8 cellular contexts compared by ENCODE assay signal in genomic region chr9:137240841-137241489, GRCh38. TPM values are rescaled to one million over a fixed set of nuclear protein-coding genes. Genes with fewer than 3 reads are reported as not detected.
DNase-seq lines count a peak whose midpoint lies in the region; ATAC-seq, FAIRE-seq and TF ChIP-seq lines count a peak whose summit lies in the region.

TUBB4B (plus strand) TSS chr9:137241287; CDS start chr9:137241361, 74 bp downstream.

- peaks cover 25% of the 10 kb centered on the region for H3K36me3 Mint-ChIP-seq in activated naive CD8-positive, alpha-beta T cell treated with anti-CD3 and anti-CD28 coated beads, Interleukin-2, amount 50 U/mL, for 24 hours (ENCODE audit: low read depth)

- H3K9me3 Mint-ChIP-seq in activated naive CD8-positive, alpha-beta T cell treated with anti-CD3 and anti-CD28 coated beads, Interleukin-2, amount 50 U/mL, for 24 hours, result no peaks in the 10 kb centered on the region

- ATAC-seq in HG02763 (IDR thresholded peaks at IDR 0.05; ENCODE audit: unreplicated experiment) (peak; percentile 71), Right ventricle myocardium superior (ENCODE audit: poor library complexity) (peak; percentile 87), pancreas (peak; percentile 72 to 85 (median 78))
- peak; percentile 84 for ATAC-seq in activated naive CD8-positive, alpha-beta T cell treated with anti-CD3 and anti-CD28 coated beads, Interleukin-2, amount 50 U/mL, for 24 hours

- peak within 1 kb of the TSS; percentile 97 for H3K27ac Mint-ChIP-seq in activated naive CD8-positive, alpha-beta T cell treated with anti-CD3 and anti-CD28 coated beads, Interleukin-2, amount 50 U/mL, for 24 hours

- DNase-seq in GM12865 (ENCODE audit: low read depth), result peak; percentile 100
- peak; percentile 100 for DNase-seq in NCI-H1417 treated with DMSO at 0.1 percent for 48 hours (lab: John Stamatoyannopoulos, UW)
- DNase-seq in SW480 (ENCODE audit: low spot score), result peak; percentile 100
- DNase-seq in activated naive CD8-positive, alpha-beta T cell treated with anti-CD3 and anti-CD28 coated beads, Interleukin-2, amount 50 U/mL, for 24 hours, result peak; percentile 95
- DNase-seq in Right ventricle myocardium superior, result peak; percentile 100
- DNase-seq in pancreas, result peak; percentile 98 to 100 (median 100)
- DNase-seq in tibial artery, result peak; percentile 99 to 100

- H3K36me3 ChIP-seq in pancreas (peaks cover 7 to 11% (median 8%) of the 10 kb centered on the region in 3 donors), tibial artery (peaks cover 8 to 23% (median 21%) of the 10 kb centered on the region in 3 donors)

- H3K4me3 ChIP-seq in GM12865 (ENCODE audit: low read depth, low read length) (peak within 1 kb of the TSS; percentile 77), pancreas (peak within 1 kb of the TSS; percentile 61 to 97 (median 93)), tibial artery (peak within 1 kb of the TSS; percentile 77 to 82)

- H3K4me1 ChIP-seq in pancreas (peaks cover 10 to 32% (median 23%) of the 10 kb centered on the region in 3 donors), tibial artery (peaks cover 0 to 57% (median 35%) of the 10 kb centered on the region in 4 donors)

- FAIRE-seq in pancreas (lab: Jason Lieb, UNC), result peak; percentile 97

- peak within 1 kb of the TSS; percentile 88 for H3K4me3 Mint-ChIP-seq in activated naive CD8-positive, alpha-beta T cell treated with anti-CD3 and anti-CD28 coated beads, Interleukin-2, amount 50 U/mL, for 24 hours

- H3K9me3 ChIP-seq in pancreas (no peaks in the 10 kb centered on the region), tibial artery (no peaks in the 10 kb centered on the region)

- intact Hi-C loops in Right ventricle myocardium superior (cut with DNase I) (no loop called here), pancreas (cut with DNase I) (no loop called here), tibial artery (cut with DNase I; ENCODE audit: low total_unique reads) (no loop called here)

- H3K27me3 ChIP-seq in pancreas (no peaks in the 10 kb centered on the region), tibial artery (peaks cover 0 to 3% of the 10 kb centered on the region in 2 donors)

- H3K27me3 Mint-ChIP-seq in activated naive CD8-positive, alpha-beta T cell treated with anti-CD3 and anti-CD28 coated beads, Interleukin-2, amount 50 U/mL, for 24 hours, result peaks cover 3% of the 10 kb centered on the region

- TF ChIP-seq CTCF in GM12865 (IDR thresholded peaks at IDR 0.05; ENCODE audit: insufficient read depth, low read depth, low read length, missing control alignments) (no peak), pancreas (IDR thresholded peaks at IDR 0.05) (no peak), tibial artery (IDR thresholded peaks at IDR 0.05) (peak in 1 of 2 experiments; percentile 42)

- WGBS in pancreas, 2 donors, result 0 to 1% methylated on average over 41 to 67 of the region's 67 CpGs

- peak within 1 kb of the TSS; percentile 95 to 96 (median 96) for H3K27ac ChIP-seq in pancreas
- H3K27ac ChIP-seq in tibial artery, result peak within 1 kb of the TSS; percentile 94 to 95

- peaks cover 33% of the 10 kb centered on the region for H3K4me1 Mint-ChIP-seq in activated naive CD8-positive, alpha-beta T cell treated with anti-CD3 and anti-CD28 coated beads, Interleukin-2, amount 50 U/mL, for 24 hours

RNA-seq across cellular contexts. Expression of gene TUBB4B, which starts in this region (rescaled TPM):
- total RNA-seq in Right ventricle myocardium superior (515 TPM), pancreas (10 to 100 TPM; 40.9 to 87.6 (median 64.7) TPM)
- 100 to 1,000 TPM in 1 of 2 donors, 10 to 100 TPM in 1; 96.2 to 143 TPM for polyA plus RNA-seq in pancreas

Comparison
In these comparisons a context has a peak if more than half of its experiments do, and no peak if none do; other contexts are left out.
1. Peak in every context shown above with its lines: DNase-seq, ATAC-seq, H3K4me3 ChIP-seq and H3K27ac ChIP-seq.